ENCODE assay signal across 1 cellular context in genomic region chr11:108614086-108614485, GRCh38.
TF ChIP-seq lines count a peak whose summit lies in the region.

No MANE protein-coding gene starts in this region.

TF ChIP-seq in K562, 482 proteins besides CTCF, POLR2A, EP300 and RAD21 (continued from another document):
- TF ChIP-seq STAT6 (CRISPR knock-in tag; IDR thresholded peaks at IDR 0.05) (no peak), PHB2 (IDR thresholded peaks at IDR 0.05; ENCODE audit: low read depth) (no peak), BRD4 (IDR thresholded peaks at IDR 0.05) (no peak), HNRNPK (IDR thresholded peaks at IDR 0.05; ENCODE audit: low read depth, low read length, poor library complexity, severe bottlenecking) (no peak), HBP1 (CRISPR knock-in tag; IDR thresholded peaks at IDR 0.05) (no peak), ZNF785 (CRISPR knock-in tag; IDR thresholded peaks at IDR 0.05) (no peak)
